ENCODE assay signal across 24 cellular contexts in the genomic region with DNA sequence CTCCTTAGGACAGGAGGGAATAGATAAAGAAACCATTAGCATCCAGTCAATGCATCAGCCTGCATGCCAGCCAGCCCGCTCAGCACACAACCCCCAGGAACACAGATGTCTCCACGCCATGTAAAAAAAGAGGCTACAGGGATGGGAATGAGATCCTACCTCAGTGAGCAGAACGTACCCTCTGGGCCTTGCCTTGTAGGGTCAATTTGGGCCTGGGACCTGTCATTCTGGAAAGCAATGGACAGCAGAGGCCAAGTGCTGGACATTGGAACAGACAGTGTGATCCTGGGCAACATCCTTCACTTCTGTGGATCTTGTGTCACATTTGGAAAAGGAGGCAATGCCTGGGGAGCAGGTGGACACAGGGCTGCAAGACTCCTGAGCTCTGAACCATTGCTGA. TPM values are rescaled to one million over a fixed set of nuclear protein-coding genes. Genes with fewer than 3 reads are reported as not detected.
DNase-seq lines count a peak whose midpoint lies in the region; TF ChIP-seq lines count a peak whose summit lies in the region.
"Had no signal": no experiment of that assay in that cellular context is flagged by ENCODE, and none has a peak within 500 bp of the region (broad histone marks: within the 10 kb centered on the region; RNA-seq: fewer than 3 reads in every experiment).

No MANE protein-coding gene starts in this region.

- H3K9ac ChIP-seq in BLaER1 treated with 17β-estradiol and CSF1 and Interleukin-3, amounts not matched to agents 10 nM and 100 nM: no peak overlapping the region

- H3K36me3 ChIP-seq in BLaER1 treated with 17β-estradiol and CSF1 and Interleukin-3, amounts not matched to agents 10 nM and 100 nM: 0 out of 22 replicates have a peak, but pooled peaks cover 0 to 3% (median 0%) of the 10 kb centered on the region in 11 experiments
- H3K36me3 ChIP-seq in stomach: no peaks in the 10 kb centered on the region
- H3K36me3 ChIP-seq: BE2C, HAP-1 had no signal

- no peak for TF ChIP-seq EP300 in stomach (IDR thresholded peaks at IDR 0.05)

- H3K4me1 ChIP-seq in BLaER1 treated with 17β-estradiol and CSF1 and Interleukin-3, amounts not matched to agents 10 nM and 100 nM: peaks cover 0 to 29% (median 17%) of the 10 kb centered on the region in 10 experiments; a peak in 15 of 20 replicates
- no peaks in the 10 kb centered on the region for H3K4me1 ChIP-seq in stomach
- H3K4me1 ChIP-seq: A549, BE2C, HAP-1 had no signal

- no peak overlapping the region for H3K27ac ChIP-seq in BLaER1 treated with 17β-estradiol and CSF1 and Interleukin-3, amounts not matched to agents 10 nM and 100 nM
- no peak overlapping the region for H3K27ac ChIP-seq in stomach
- H3K27ac ChIP-seq: A549, C4-2B had no signal

- 0 out of 22 replicates have a peak, but pooled peaks cover 0 to 8% (median 0%) of the 10 kb centered on the region in 11 experiments for H4K20me1 ChIP-seq in BLaER1 treated with 17β-estradiol and CSF1 and Interleukin-3, amounts not matched to agents 10 nM and 100 nM

- H3K27me3 ChIP-seq in BLaER1 treated with 17β-estradiol and CSF1 and Interleukin-3, amounts not matched to agents 10 nM and 100 nM: no peaks in the 10 kb centered on the region
- H3K27me3 ChIP-seq in stomach: peaks cover 0 to 43% (median 0%) of the 10 kb centered on the region in 3 donors
- H3K27me3 ChIP-seq: BE2C had no signal

- TF ChIP-seq POLR2A in stomach (IDR thresholded peaks at IDR 0.05): no peak

- no peaks in the 10 kb centered on the region for H3K4me1 Mint-ChIP-seq in activated naive CD4-positive, alpha-beta T cell treated with anti-CD3 and anti-CD28 coated beads, Interleukin-2, amount 10 ng/mL, durations not matched to agents 7 days and 5 days
- H3K4me1 Mint-ChIP-seq: CD8-positive, alpha-beta memory T cell had no signal

- H3K4me3 Mint-ChIP-seq in activated naive CD4-positive, alpha-beta T cell treated with anti-CD3 and anti-CD28 coated beads, Interleukin-2, amount 10 ng/mL, durations not matched to agents 7 days and 5 days: no peak overlapping the region
- H3K4me3 Mint-ChIP-seq: CD4-positive, alpha-beta T cell; CD8-positive, alpha-beta memory T cell; HFFc6 had no signal

- H3K4me2 ChIP-seq in BLaER1 treated with 17β-estradiol and CSF1 and Interleukin-3, amounts not matched to agents 10 nM and 100 nM: peak overlapping the region in 8 of 11 experiments; percentile 26 to 75 (median 60); a peak in 12 of 22 replicates
- H3K4me2 ChIP-seq: A549 had no signal

- H3K27ac Mint-ChIP-seq in activated naive CD4-positive, alpha-beta T cell treated with anti-CD3 and anti-CD28 coated beads, Interleukin-2, amount 10 ng/mL, durations not matched to agents 7 days and 5 days: no peak overlapping the region
- H3K27ac Mint-ChIP-seq: CD4-positive, alpha-beta T cell; HFFc6 had no signal

- TF ChIP-seq CTCF in stomach (IDR thresholded peaks at IDR 0.05): no peak

- WGBS in stomach, 5 donors: 50 to 86% (median 75%) methylated on average over 3 of the region's 3 CpGs

- DNase-seq in activated effector memory CD4-positive, alpha-beta T cell treated with anti-CD3 and anti-CD28 coated beads, Interleukin-2, amount 50 U/mL, for 16 hours: peak; percentile 22
- DNase-seq in activated effector memory CD4-positive, alpha-beta T cell treated with Interleukin-2 at 50 U/mL for 16 hours: no peak
- DNase-seq in islet precursor cell: peak; percentile 28
- DNase-seq in stomach: peak; percentile 1
- DNase-seq in activated naive CD4-positive, alpha-beta T cell treated with anti-CD3 and anti-CD28 coated beads, Interleukin-2, amount 10 ng/mL, durations not matched to agents 7 days and 5 days: no peak
- no peak for DNase-seq in activated CD8-positive, alpha-beta memory T cell treated with anti-CD3 and anti-CD28 coated beads, Interleukin-2, amount 50 U/mL, for 4 hours
- DNase-seq in iPS-NIHi7 (ENCODE audit: extremely low spot score): no peak
- DNase-seq: 8988T; ACHN; AML-193; BE2C; CD4-positive, alpha-beta T cell; CD8-positive, alpha-beta memory T cell; DMS 273 treated with DMSO at 0.1 percent for 48 hours; DMS79; EL; GDM1; GOT3; HFFc6 had no signal

- peaks cover 23 to 35% (median 28%) of the 10 kb centered on the region in 11 experiments for H3K9me3 ChIP-seq in BLaER1 treated with 17β-estradiol and CSF1 and Interleukin-3, amounts not matched to agents 10 nM and 100 nM (replicated peaks in 1 of 11)
- H3K9me3 ChIP-seq in stomach: peaks cover 0 to 39% (median 26%) of the 10 kb centered on the region in 4 donors
- H3K9me3 ChIP-seq: BE2C, HAP-1 had no signal

- peaks cover 15% of the 10 kb centered on the region for H3K9me3 Mint-ChIP-seq in activated naive CD4-positive, alpha-beta T cell treated with anti-CD3 and anti-CD28 coated beads, Interleukin-2, amount 10 ng/mL, durations not matched to agents 7 days and 5 days

- H3K4me3 ChIP-seq in BLaER1 treated with 17β-estradiol and CSF1 and Interleukin-3, amounts not matched to agents 10 nM and 100 nM: no peak overlapping the region
- no peak overlapping the region for H3K4me3 ChIP-seq in stomach
- H3K4me3 ChIP-seq: A549, GM12878, HAP-1 had no signal

- intact Hi-C loops in stomach (cut with DNase I; ENCODE audit: low total_unique reads): no loop called here

- CTCF ChIA-PET in activated naive CD4-positive, alpha-beta T cell treated with anti-CD3 and anti-CD28 coated beads, Interleukin-2, amount 10 ng/mL, durations not matched to agents 7 days and 5 days (lab: Charles Lee): no interaction called here

- peaks cover 32% of the 10 kb centered on the region for H3K27me3 Mint-ChIP-seq in activated naive CD4-positive, alpha-beta T cell treated with anti-CD3 and anti-CD28 coated beads, Interleukin-2, amount 10 ng/mL, durations not matched to agents 7 days and 5 days

- H3K36me3 Mint-ChIP-seq in activated naive CD4-positive, alpha-beta T cell treated with anti-CD3 and anti-CD28 coated beads, Interleukin-2, amount 10 ng/mL, durations not matched to agents 7 days and 5 days: no peaks in the 10 kb centered on the region

RNA-seq across cellular contexts. Expression of a gene that starts 26.0 kb away (rescaled TPM):
- total RNA-seq in stomach: not detected
- not detected for polyA plus RNA-seq in stomach
- total RNA-seq: CD4-positive, alpha-beta T cell; CD8-positive, alpha-beta memory T cell; GM12878; HFFc6 had no signal
- polyA plus RNA-seq: A549; CD8-positive, alpha-beta memory T cell; GM12878 had no signal

RNA-seq across cellular contexts. Expression of a gene that starts 54.3 kb away (rescaled TPM):
- total RNA-seq in stomach: 100 to 1,000 TPM in 1 of 5 donors, 10 to 100 TPM in 2, 1 to 10 TPM in 2; 2.0 to 162 (median 40.7) TPM
- 100 to 1,000 TPM in 1 of 3 donors, 10 to 100 TPM in 2; 51.3 to 120 (median 83.4) TPM for polyA plus RNA-seq in stomach

Comparison
In these comparisons a context has a peak if more than half of its experiments do, and no peak if none do; other contexts are left out.
1. DNase-seq: peak in activated effector memory CD4-positive, alpha-beta T cell treated with anti-CD3 and anti-CD28 coated beads, Interleukin-2, amount 50 U/mL, for 16 hours (single experiment), islet precursor cell (single experiment) and stomach (single experiment); none in activated effector memory CD4-positive, alpha-beta T cell treated with Interleukin-2 at 50 U/mL for 16 hours (single experiment), activated naive CD4-positive, alpha-beta T cell treated with anti-CD3 and anti-CD28 coated beads, Interleukin-2, amount 10 ng/mL, durations not matched to agents 7 days and 5 days (single experiment), activated CD8-positive, alpha-beta memory T cell treated with anti-CD3 and anti-CD28 coated beads, Interleukin-2, amount 50 U/mL, for 4 hours (single experiment) and iPS-NIHi7 (single experiment).